Comparison of ENCODE assay signal across 12 cellular contexts in the genomic region with DNA sequence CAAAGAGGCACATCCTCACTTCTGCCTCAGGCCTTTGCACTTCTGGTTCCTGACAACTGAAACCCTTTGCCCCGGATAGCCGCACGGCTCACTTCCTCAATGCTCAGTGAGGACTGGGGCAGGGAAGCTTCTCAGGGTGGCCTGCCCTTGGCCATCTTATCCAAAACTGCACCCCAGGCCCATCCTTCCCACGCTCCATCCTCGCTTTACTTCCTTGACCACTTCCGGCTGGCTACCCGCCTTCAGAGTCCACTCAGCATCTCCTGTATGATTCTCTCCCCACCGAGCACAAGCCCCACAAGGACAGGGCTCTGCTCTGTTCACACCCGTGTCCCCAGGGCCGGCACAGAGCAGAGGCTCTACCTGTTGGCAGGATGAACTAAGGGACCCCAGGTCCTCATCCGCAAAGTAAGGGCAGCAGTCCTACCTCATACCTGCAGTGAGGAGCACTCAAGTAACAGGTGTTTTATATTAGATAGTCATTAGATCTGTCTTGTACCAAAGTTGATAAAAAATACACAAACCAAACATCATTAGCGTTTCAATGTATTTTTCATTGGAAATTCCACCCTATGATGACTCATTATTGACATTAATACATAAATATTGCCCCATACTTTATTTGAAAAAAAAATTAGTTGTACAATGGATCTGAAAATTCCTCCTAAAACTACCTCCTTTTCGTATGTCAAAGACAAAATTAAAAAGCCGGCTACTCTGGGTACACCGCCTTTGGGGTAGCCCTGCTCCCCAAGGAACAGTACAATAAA. TPM values are rescaled to one million over a fixed set of nuclear protein-coding genes. Genes with fewer than 3 reads are reported as not detected.
DNase-seq lines count a peak whose midpoint lies in the region; ATAC-seq, FAIRE-seq and TF ChIP-seq lines count a peak whose summit lies in the region.
"Had no signal": no experiment of that assay in that cellular context is flagged by ENCODE, and none has a peak within 500 bp of the region (broad histone marks: within the 10 kb centered on the region; RNA-seq: fewer than 3 reads in every experiment).

No MANE protein-coding gene starts in this region.

- TF ChIP-seq RAD21 in GM12878 (IDR thresholded peaks at IDR 0.05; ENCODE audit: insufficient read depth, low read depth, low read length) = no peak

- H3K4me3 ChIP-seq in Karpas-422 (ENCODE audit: low read length) = no peak overlapping the region
- no peak overlapping the region for H3K4me3 ChIP-seq in GM12878
- H3K4me3 ChIP-seq: body of pancreas, skin epidermis, thoracic aorta had no signal

- no peaks in the 10 kb centered on the region for H3K4me1 ChIP-seq in Karpas-422 (ENCODE audit: low read length)
- H3K4me1 ChIP-seq in GM12878 (ENCODE audit: control insufficient read depth, insufficient read depth, low read length) = peaks cover 8% of the 10 kb centered on the region
- H3K4me1 ChIP-seq: body of pancreas had no signal

- TF ChIP-seq CTCF in GM12878 (IDR thresholded peaks at IDR 0.05 in 2 of 3, conservative IDR thresholded peaks at IDR 0.05 in 1 of 3; ENCODE audit: control insufficient read depth in 2 of 3, extremely low read depth in 1 of 3, insufficient read depth in 1 of 3, low read depth in 3 of 3, low read length in 3 of 3) = no peak

- SMC1A ChIA-PET in GM12878 (lab: Charles Lee; ENCODE audit: uncharacterized antibody, unreplicated experiment) = interaction anchor here (0.9 to 1.1 kb wide), 2 partner anchors 10 to 12 kb away, joined by 3 to 4 read pairs; no protein-coding TSS in a partner anchor

- no peaks in the 10 kb centered on the region for H3K9me3 Mint-ChIP-seq in activated CD4-positive, alpha-beta memory T cell treated with anti-CD3 and anti-CD28 coated beads for 36 hours

- POLR2A ChIA-PET in GM12878 (lab: Charles Lee) = interaction anchor here (2.4 kb wide), 1 partner anchor 10 kb away, joined by 11 read pairs; no protein-coding TSS in a partner anchor
- POLR2A ChIA-PET in activated CD4-positive, alpha-beta memory T cell treated with anti-CD3 and anti-CD28 coated beads for 36 hours (lab: Charles Lee) = no interaction called here

- H3K27ac ChIP-seq in Karpas-422 (ENCODE audit: low read length) = no peak overlapping the region
- H3K27ac ChIP-seq in GM12878 (ENCODE audit: control insufficient read depth, insufficient read depth) = no peak overlapping the region
- H3K27ac ChIP-seq: body of pancreas, skin epidermis, thoracic aorta had no signal

- H4K20me1 ChIP-seq in Karpas-422 (ENCODE audit: insufficient read depth, low read depth, low read length) (no peaks in the 10 kb centered on the region), GM12878 (ENCODE audit: control insufficient read depth, insufficient read depth) (no peaks in the 10 kb centered on the region)

- BruUV-seq in GM12878 (replicated peaks; lab: Mats Ljungman, UMichigan) = no TSS peak

- no peaks in the 10 kb centered on the region for H3K79me2 ChIP-seq in Karpas-422 (ENCODE audit: low read length)
- H3K79me2 ChIP-seq in GM12878 (ENCODE audit: control insufficient read depth, insufficient read depth, low read length) = no peaks in the 10 kb centered on the region

- no peaks in the 10 kb centered on the region for H3K9me3 ChIP-seq in Karpas-422 (ENCODE audit: low read length)
- no peaks in the 10 kb centered on the region for H3K9me3 ChIP-seq in GM12878 (replicated peaks; ENCODE audit: control insufficient read depth, insufficient read depth, low read length)
- H3K9me3 ChIP-seq: body of pancreas, thoracic aorta had no signal

- no peaks in the 10 kb centered on the region for H3K36me3 Mint-ChIP-seq in activated CD4-positive, alpha-beta memory T cell treated with anti-CD3 and anti-CD28 coated beads for 36 hours

- peaks cover 5% of the 10 kb centered on the region for H3K4me1 Mint-ChIP-seq in activated CD4-positive, alpha-beta memory T cell treated with anti-CD3 and anti-CD28 coated beads for 36 hours (ENCODE audit: low read depth)

- 75% methylated on average over 15 of the region's 15 CpGs for WGBS in GM12878 (ENCODE audit: insufficient coverage, insufficient replicate concordance, low lambda C conversion rate, missing lambda C conversion rate)

- RAD21 ChIA-PET in GM12878 (lab: Charles Lee; ENCODE audit: unreplicated experiment) = interaction anchor here (1.3 kb wide), 1 partner anchor 99 kb away, joined by 4 read pairs; no protein-coding TSS in a partner anchor

- H3K9me2 ChIP-seq in Karpas-422 (replicated peaks; ENCODE audit: insufficient read depth, low read length) = no peaks in the 10 kb centered on the region

- H3K27me3 Mint-ChIP-seq in activated CD4-positive, alpha-beta memory T cell treated with anti-CD3 and anti-CD28 coated beads for 36 hours = no peaks in the 10 kb centered on the region

- FAIRE-seq in GM12878 (lab: Jason Lieb, UNC) (peak; percentile 47), HTR-8/SVneo (lab: Jason Lieb, UNC) (no peak)

- no peak for TF ChIP-seq EP300 in GM12878 (IDR thresholded peaks at IDR 0.05; ENCODE audit: borderline replicate concordance in 1 of 2, control insufficient read depth in 1 of 2, low read depth in 2 of 2, low read length in 2 of 2)

- H3K27ac Mint-ChIP-seq in activated CD4-positive, alpha-beta memory T cell treated with anti-CD3 and anti-CD28 coated beads for 36 hours = no peak overlapping the region
- H3K27ac Mint-ChIP-seq: activated CD8-positive, alpha-beta T cell treated with anti-CD3 and anti-CD28 coated beads, Interleukin-2, amount 10 ng/mL, durations not matched to agents 7 days and 5 days had no signal

- H3K27me3 ChIP-seq in Karpas-422 (ENCODE audit: low read length) = no peaks in the 10 kb centered on the region
- no peaks in the 10 kb centered on the region for H3K27me3 ChIP-seq in GM12878 (replicated peaks in 1 of 2; ENCODE audit: control insufficient read depth in 2 of 2, insufficient read depth in 2 of 2, low read length in 1 of 2)
- H3K27me3 ChIP-seq: body of pancreas had no signal

- H3K4me2 ChIP-seq in Karpas-422 (ENCODE audit: low read depth, low read length, poor library complexity, severe bottlenecking) = no peak overlapping the region
- no peak overlapping the region for H3K4me2 ChIP-seq in GM12878 (ENCODE audit: control insufficient read depth, insufficient read depth)

- no peaks in the 10 kb centered on the region for H3K36me3 ChIP-seq in Karpas-422 (ENCODE audit: insufficient read depth, low read length)
- no peaks in the 10 kb centered on the region; a peak in 1 of 4 replicates for H3K36me3 ChIP-seq in GM12878 (ENCODE audit: control insufficient read depth in 2 of 2, insufficient read depth in 2 of 2, low read length in 1 of 2)
- H3K36me3 ChIP-seq: thoracic aorta had no signal

- no peak overlapping the region for H2AFZ ChIP-seq in Karpas-422 (ENCODE audit: low read length)
- H2AFZ ChIP-seq in GM12878 (ENCODE audit: control insufficient read depth, low read depth, low read length) = no peak overlapping the region

- intact Hi-C loops in GM12878 (cut with micrococcal nuclease; ENCODE audit: unreplicated experiment) = no loop called here
- intact Hi-C loops in activated CD4-positive, alpha-beta memory T cell treated with anti-CD3 and anti-CD28 coated beads for 36 hours (cut with micrococcal nuclease) = no loop called here

- no peak overlapping the region for H3K4me3 Mint-ChIP-seq in activated CD4-positive, alpha-beta memory T cell treated with anti-CD3 and anti-CD28 coated beads for 36 hours
- H3K4me3 Mint-ChIP-seq: activated CD8-positive, alpha-beta T cell treated with anti-CD3 and anti-CD28 coated beads, Interleukin-2, amount 10 ng/mL, durations not matched to agents 7 days and 5 days had no signal

- CTCF ChIA-PET in GM12878 (lab: Yijun Ruan, JAX) = no interaction called here
- CTCF ChIA-PET in activated CD4-positive, alpha-beta memory T cell treated with anti-CD3 and anti-CD28 coated beads for 36 hours (lab: Charles Lee) = no interaction called here

- in situ Hi-C loops in GM12878 (cut with MboI) = no loop called here

- ATAC-seq in GM18909 (IDR thresholded peaks at IDR 0.05; ENCODE audit: poor library complexity, unreplicated experiment) (peak; percentile 58), GM12878 (peak; percentile 93)
- ATAC-seq: activated CD8-positive, alpha-beta T cell treated with anti-CD3 and anti-CD28 coated beads, Interleukin-2, amount 10 ng/mL, durations not matched to agents 7 days and 5 days; body of pancreas had no signal

- no peak overlapping the region for H3K9ac ChIP-seq in Karpas-422 (ENCODE audit: low read length)
- H3K9ac ChIP-seq in GM12878 (ENCODE audit: control insufficient read depth, insufficient read depth, low read length) = no peak overlapping the region

- TF ChIP-seq POLR2A in GM12878 (IDR thresholded peaks at IDR 0.05; ENCODE audit: low read depth, low read length) = no peak

- DNase-seq in Karpas-422 (peak; percentile 44), GM12878 (ENCODE audit: low read depth, low spot score) (no peak), pons (ENCODE audit: low spot score) (peak; percentile 23), NCI-H2107 (lab: John Stamatoyannopoulos, UW) (no peak), HTR-8/SVneo (ENCODE audit: insufficient read length, low spot score) (no peak)
- DNase-seq in activated CD4-positive, alpha-beta memory T cell treated with anti-CD3 and anti-CD28 coated beads for 36 hours = no peak
- DNase-seq: activated CD8-positive, alpha-beta T cell treated with anti-CD3 and anti-CD28 coated beads, Interleukin-2, amount 10 ng/mL, durations not matched to agents 7 days and 5 days; body of pancreas; MM.1S had no signal

RNA-seq across cellular contexts. Expression of a gene that starts 35.0 kb away (rescaled TPM):
- total RNA-seq in Karpas-422 (2014; rRNA removed; shearing (Covaris generic); ENCODE audit: low replicate concordance) = 3.1 and 8.1 TPM in 2 replicates
- 23.6 and 23.7 TPM in 2 replicates for total RNA-seq in GM12878 (2013; cell fraction: nucleolus; rRNA removed)
- total RNA-seq in GM12878 (2014; rRNA removed) (8.0 and 8.6 TPM in 2 replicates), GM12878 (2014; rRNA removed; fragmentation: Illumina TruSeq; extraction: Trizol) (15.5 and 16.6 TPM in 2 replicates), GM12878 (2021) (42.1 and 42.8 TPM in 2 replicates)
- 8.9 TPM for polyA plus RNA-seq in GM12878 (2011; ENCODE audit: low read depth)
- polyA plus RNA-seq in GM12878 (2011; rRNA removed) (26.8 and 51.8 TPM in 2 replicates), GM12878 (2014; fragmentation: Illumina TruSeq; extraction: Trizol) (13.0 and 31.2 TPM in 2 replicates), GM12878 (2014; fragmentation: Nextera tagmentation; extraction: Ambion mirVana) (1 to 10 TPM; 1.9 to 3.0 TPM), GM12878 (2014; rRNA removed) (34.5 and 34.9 TPM in 2 replicates), GM12878 (2016; fragmentation: Nextera tagmentation; extraction: Ambion mirVana) (1 to 10 TPM; 3.4 to 4.1 TPM)
- 40.7 and 58.1 TPM in 2 replicates for polyA plus RNA-seq in GM12878 (2011; cell fraction: cytosol; rRNA removed)
- 29.2 and 33.1 TPM in 2 replicates for polyA plus RNA-seq in GM12878 (2011; cell fraction: nucleus; rRNA removed)
- 15.2 and 16.0 TPM in 2 replicates for polyA plus RNA-seq in GM12878 (2012)
- 72.4 and 89.6 TPM in 2 replicates for polyA minus RNA-seq in GM12878 (2011; rRNA and poly(A)+ RNA removed)
- 21.6 and 25.6 TPM in 2 replicates for polyA minus RNA-seq in GM12878 (2011; cell fraction: cytosol; rRNA and poly(A)+ RNA removed)
- polyA minus RNA-seq in GM12878 (2011; cell fraction: nucleus; rRNA and poly(A)+ RNA removed) = 8.6 and 17.8 TPM in 2 replicates
- 10 to 100 TPM; 23.6 to 23.7 TPM for total RNA-seq in activated CD4-positive, alpha-beta memory T cell treated with anti-CD3 and anti-CD28 coated beads for 36 hours

Comparison
In these comparisons a context has a peak if more than half of its experiments do, and no peak if none do; other contexts are left out.
1. DNase-seq: peak in Karpas-422 (single experiment) and pons (single experiment); none in GM12878 (single experiment), activated CD4-positive, alpha-beta memory T cell treated with anti-CD3 and anti-CD28 coated beads for 36 hours (single experiment), NCI-H2107 (single experiment) and HTR-8/SVneo (single experiment).